ENCODE assay signal across 2 cellular contexts in the genomic region with DNA sequence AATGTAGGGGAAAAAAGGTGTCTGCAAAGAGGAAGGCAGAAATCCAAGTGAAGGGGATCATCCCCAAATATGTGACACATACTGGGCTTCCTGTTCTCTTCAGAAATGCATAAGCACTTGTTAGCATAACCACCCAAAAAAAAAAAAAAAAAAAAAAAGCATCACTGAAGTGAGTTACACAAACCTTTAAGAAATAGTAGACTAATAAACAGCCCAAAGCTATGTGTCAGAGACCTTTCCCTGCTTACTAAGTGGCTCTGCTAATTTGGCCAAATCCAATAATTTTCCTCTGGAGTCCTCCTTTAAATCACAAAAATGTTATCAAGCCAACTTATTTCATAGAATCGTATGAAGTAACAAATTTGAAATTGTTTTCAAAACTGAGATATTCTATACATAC.
TF ChIP-seq lines count a peak whose summit lies in the region.

No MANE protein-coding gene starts in this region.

TF ChIP-seq in GM23338, 12 proteins besides CTCF, POLR2A, EP300 and RAD21 (continues in another document):
- TF ChIP-seq ZNF331 (CRISPR knock-in tag; IDR thresholded peaks at IDR 0.05; ENCODE audit: low read depth) (no peak), EZH2phosphoT487 (IDR thresholded peaks at IDR 0.05; ENCODE audit: unreplicated experiment) (no peak), NANOG (IDR thresholded peaks at IDR 0.05; ENCODE audit: borderline replicate concordance) (no peak), JUNB (IDR thresholded peaks at IDR 0.05; ENCODE audit: unreplicated experiment) (no peak), CREB1 (CRISPR knock-in tag; IDR thresholded peaks at IDR 0.05; ENCODE audit: low read depth) (no peak), ZNF114 (CRISPR knock-in tag; IDR thresholded peaks at IDR 0.05) (no peak), ZNF462 (CRISPR knock-in tag; IDR thresholded peaks at IDR 0.05) (no peak), EZH2 (IDR thresholded peaks at IDR 0.05; ENCODE audit: low read depth, unreplicated experiment) (no peak), STAT1 (IDR thresholded peaks at IDR 0.05; ENCODE audit: unreplicated experiment) (no peak)
- TF ChIP-seq, protein P1, sequence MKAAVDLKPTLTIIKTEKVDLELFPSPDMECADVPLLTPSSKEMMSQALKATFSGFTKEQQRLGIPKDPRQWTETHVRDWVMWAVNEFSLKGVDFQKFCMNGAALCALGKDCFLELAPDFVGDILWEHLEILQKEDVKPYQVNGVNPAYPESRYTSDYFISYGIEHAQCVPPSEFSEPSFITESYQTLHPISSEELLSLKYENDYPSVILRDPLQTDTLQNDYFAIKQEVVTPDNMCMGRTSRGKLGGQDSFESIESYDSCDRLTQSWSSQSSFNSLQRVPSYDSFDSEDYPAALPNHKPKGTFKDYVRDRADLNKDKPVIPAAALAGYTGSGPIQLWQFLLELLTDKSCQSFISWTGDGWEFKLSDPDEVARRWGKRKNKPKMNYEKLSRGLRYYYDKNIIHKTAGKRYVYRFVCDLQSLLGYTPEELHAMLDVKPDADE (IDR thresholded peaks at IDR 0.05) = no peak

TF ChIP-seq in IMR-90, 13 proteins besides CTCF, POLR2A, EP300 and RAD21:
- TF ChIP-seq FOS (IDR thresholded peaks at IDR 0.05; ENCODE audit: low read depth, low read length) (no peak), SMC3 (IDR thresholded peaks at IDR 0.05; ENCODE audit: low read depth, low read length) (no peak), CHD1 (IDR thresholded peaks at IDR 0.05; ENCODE audit: low read depth, low read length) (no peak), MAZ (IDR thresholded peaks at IDR 0.05; ENCODE audit: borderline replicate concordance, low read depth, low read length) (no peak), MXI1 (IDR thresholded peaks at IDR 0.05; ENCODE audit: borderline replicate concordance, low read depth, low read length) (no peak), RCOR1 (IDR thresholded peaks at IDR 0.05; ENCODE audit: insufficient replicate concordance, low read length) (no peak), NFE2L2 (IDR thresholded peaks at IDR 0.05; ENCODE audit: low read depth, low read length) (no peak), MAFK (IDR thresholded peaks at IDR 0.05; ENCODE audit: low read depth, low read length) (no peak), BHLHE40 (IDR thresholded peaks at IDR 0.05; ENCODE audit: low read depth, low read length) (no peak), CEBPB (IDR thresholded peaks at IDR 0.05; ENCODE audit: low read depth, low read length) (no peak), RFX5 (IDR thresholded peaks at IDR 0.05; ENCODE audit: low read depth, low read length) (no peak)
- TF ChIP-seq, protein P2, sequence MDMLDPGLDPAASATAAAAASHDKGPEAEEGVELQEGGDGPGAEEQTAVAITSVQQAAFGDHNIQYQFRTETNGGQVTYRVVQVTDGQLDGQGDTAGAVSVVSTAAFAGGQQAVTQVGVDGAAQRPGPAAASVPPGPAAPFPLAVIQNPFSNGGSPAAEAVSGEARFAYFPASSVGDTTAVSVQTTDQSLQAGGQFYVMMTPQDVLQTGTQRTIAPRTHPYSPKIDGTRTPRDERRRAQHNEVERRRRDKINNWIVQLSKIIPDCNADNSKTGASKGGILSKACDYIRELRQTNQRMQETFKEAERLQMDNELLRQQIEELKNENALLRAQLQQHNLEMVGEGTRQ (IDR thresholded peaks at IDR 0.05; ENCODE audit: low read depth, low read length) = no peak
- TF ChIP-seq, protein P3, sequence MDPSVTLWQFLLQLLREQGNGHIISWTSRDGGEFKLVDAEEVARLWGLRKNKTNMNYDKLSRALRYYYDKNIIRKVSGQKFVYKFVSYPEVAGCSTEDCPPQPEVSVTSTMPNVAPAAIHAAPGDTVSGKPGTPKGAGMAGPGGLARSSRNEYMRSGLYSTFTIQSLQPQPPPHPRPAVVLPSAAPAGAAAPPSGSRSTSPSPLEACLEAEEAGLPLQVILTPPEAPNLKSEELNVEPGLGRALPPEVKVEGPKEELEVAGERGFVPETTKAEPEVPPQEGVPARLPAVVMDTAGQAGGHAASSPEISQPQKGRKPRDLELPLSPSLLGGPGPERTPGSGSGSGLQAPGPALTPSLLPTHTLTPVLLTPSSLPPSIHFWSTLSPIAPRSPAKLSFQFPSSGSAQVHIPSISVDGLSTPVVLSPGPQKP (IDR thresholded peaks at IDR 0.05; ENCODE audit: borderline replicate concordance, low read depth, low read length) = no peak
